ENCODE assay signal across 1 cellular context in the genomic region with DNA sequence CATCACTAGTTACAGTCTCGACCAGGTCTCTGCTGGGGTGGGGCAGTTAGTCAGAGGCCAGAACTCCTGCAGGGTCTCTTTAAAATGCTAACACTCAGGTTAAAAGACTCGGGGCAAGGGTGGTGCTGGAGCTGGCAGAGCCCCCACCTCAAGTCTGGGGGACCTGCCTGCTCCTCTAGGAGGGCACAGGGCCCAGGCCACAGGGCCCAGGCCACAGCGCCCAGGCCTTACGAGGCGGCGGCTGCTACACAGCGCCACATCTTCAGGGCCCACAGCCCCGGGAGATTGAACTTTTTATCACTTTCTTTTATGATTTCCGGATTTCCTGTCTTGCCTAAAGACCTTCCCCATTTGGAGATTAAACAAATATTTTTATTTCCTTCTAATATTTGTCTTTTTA.
TF ChIP-seq lines count a peak whose summit lies in the region.

No MANE protein-coding gene starts in this region.

TF ChIP-seq in GM12891, 5 proteins besides CTCF, POLR2A, EP300 and RAD21 (continued from another document):
- no peak for TF ChIP-seq SPI1 (IDR thresholded peaks at IDR 0.05; ENCODE audit: low read depth, low read length)
- TF ChIP-seq TAF1 (IDR thresholded peaks at IDR 0.05; ENCODE audit: low read depth, low read length), result no peak
